Comparison of ENCODE assay signal across 10 cellular contexts in the genomic region with DNA sequence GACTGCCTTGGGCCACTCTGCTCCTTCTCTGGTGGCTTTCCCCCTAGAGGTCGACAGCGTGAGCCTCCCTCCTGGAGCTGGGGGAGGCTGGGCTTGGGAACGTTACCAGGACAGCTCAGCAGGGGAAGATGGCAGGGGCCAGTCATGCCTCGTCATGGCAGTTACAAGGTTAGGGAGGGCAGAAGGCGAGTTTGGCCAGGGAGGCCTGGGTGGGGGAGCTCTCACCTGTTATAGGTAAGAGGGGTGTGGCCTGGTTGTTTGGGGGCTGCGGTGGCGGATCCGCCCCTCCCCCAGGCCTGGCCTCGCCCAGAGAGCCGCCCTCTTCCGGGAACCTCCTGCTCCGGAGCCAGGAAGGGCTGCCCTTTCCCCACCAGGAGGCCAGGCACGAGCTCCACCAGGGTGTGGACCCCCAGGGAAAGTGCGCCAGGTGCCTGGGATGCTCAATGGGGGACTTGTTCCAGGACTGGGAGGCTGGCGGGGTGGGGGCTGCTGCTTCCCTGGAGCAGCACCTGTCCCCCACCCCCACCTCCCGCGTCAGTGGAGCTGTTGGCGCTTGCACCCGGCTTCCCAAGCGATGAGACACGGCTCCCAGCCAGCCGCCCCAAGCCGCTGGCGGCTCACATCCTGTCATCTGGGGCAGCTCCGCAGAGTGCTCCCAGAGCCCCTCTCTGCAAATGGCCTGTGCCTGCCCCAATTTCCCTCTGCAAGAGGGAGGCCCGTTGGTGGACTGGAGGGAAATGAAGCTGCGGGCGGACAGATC. TPM values are rescaled to one million over a fixed set of nuclear protein-coding genes. Genes with fewer than 3 reads are reported as not detected.
DNase-seq lines count a peak whose midpoint lies in the region; ATAC-seq and TF ChIP-seq lines count a peak whose summit lies in the region.
"Had no signal": no experiment of that assay in that cellular context is flagged by ENCODE, and none has a peak within 500 bp of the region (broad histone marks: within the 10 kb centered on the region; RNA-seq: fewer than 3 reads in every experiment).

No MANE protein-coding gene starts in this region.

- H3K36me3 ChIP-seq in MG63: no peaks in the 10 kb centered on the region
- no peaks in the 10 kb centered on the region for H3K36me3 ChIP-seq in colonic mucosa

- no peak for ATAC-seq in stimulated activated memory B cell treated with anti-CD40 and anti-IgM and Interleukin-4, amounts not matched to agents 10 μg/mL and 1 μg/mL and 100 μg/mL, for 72 hours

- no peak overlapping the region for H3K4me3 ChIP-seq in MG63
- peak overlapping the region; percentile 17 for H3K4me3 ChIP-seq in colonic mucosa
- H3K4me3 ChIP-seq in lower leg skin (ENCODE audit: low read depth, poor library complexity, severe bottlenecking): no peak overlapping the region

- no peak for TF ChIP-seq POLR2A in lower leg skin (IDR thresholded peaks at IDR 0.05)

- peak overlapping the region; percentile 3 for H3K27ac ChIP-seq in colonic mucosa
- H3K27ac ChIP-seq: KMS-11 had no signal

- H3K27ac Mint-ChIP-seq in stimulated activated memory B cell treated with anti-CD40 and anti-IgM and Interleukin-4, amounts not matched to agents 10 μg/mL and 1 μg/mL and 100 μg/mL, for 72 hours: no peak overlapping the region
- H3K27ac Mint-ChIP-seq in glutamatergic neuron (ENCODE audit: unreplicated experiment): no peak overlapping the region

- H3K9me3 Mint-ChIP-seq in stimulated activated memory B cell treated with anti-CD40 and anti-IgM and Interleukin-4, amounts not matched to agents 10 μg/mL and 1 μg/mL and 100 μg/mL, for 72 hours: no peaks in the 10 kb centered on the region
- H3K9me3 Mint-ChIP-seq in glutamatergic neuron (ENCODE audit: unreplicated experiment): peaks cover 2% of the 10 kb centered on the region

- H3K9me3 ChIP-seq in MG63 (no peaks in the 10 kb centered on the region), colonic mucosa (no peaks in the 10 kb centered on the region)

- peaks cover 45% of the 10 kb centered on the region for H3K27me3 Mint-ChIP-seq in stimulated activated memory B cell treated with anti-CD40 and anti-IgM and Interleukin-4, amounts not matched to agents 10 μg/mL and 1 μg/mL and 100 μg/mL, for 72 hours
- peaks cover 3% of the 10 kb centered on the region for H3K27me3 Mint-ChIP-seq in glutamatergic neuron (ENCODE audit: unreplicated experiment)

- H3K27me3 ChIP-seq in MG63 (no peaks in the 10 kb centered on the region), colonic mucosa (no peaks in the 10 kb centered on the region)

- TF ChIP-seq CTCF in colonic mucosa (IDR thresholded peaks at IDR 0.05) (no peak), lower leg skin (IDR thresholded peaks at IDR 0.05) (no peak), glutamatergic neuron (IDR thresholded peaks at IDR 0.05; ENCODE audit: partially characterized antibody, unreplicated experiment) (no peak)

- peak overlapping the region in 1 of 2 donors; percentile 12 for H3K9ac ChIP-seq in colonic mucosa (ENCODE audit: low read depth in 2 of 2, low read length in 2 of 2)
- H3K9ac ChIP-seq: KMS-11 had no signal

- no peaks in the 10 kb centered on the region for H3K4me1 Mint-ChIP-seq in stimulated activated memory B cell treated with anti-CD40 and anti-IgM and Interleukin-4, amounts not matched to agents 10 μg/mL and 1 μg/mL and 100 μg/mL, for 72 hours
- no peaks in the 10 kb centered on the region for H3K4me1 Mint-ChIP-seq in glutamatergic neuron (ENCODE audit: low read depth, unreplicated experiment)

- H3K4me1 ChIP-seq in colonic mucosa: peaks cover 3% of the 10 kb centered on the region

- DNase-seq in AG20443 (ENCODE audit: low spot score) (peak; percentile 72), MG63 (peak; percentile 73), colonic mucosa (peak; percentile 53), lower leg skin (ENCODE audit: low spot score in 2 of 2) (peak; percentile 47 to 90), NCI-H1048 (lab: John Stamatoyannopoulos, UW) (no peak), 8988T (no peak), glutamatergic neuron (no peak)
- DNase-seq: T-helper 2 cell had no signal

- intact Hi-C loops in colonic mucosa (cut with DNase I) (no loop called here), lower leg skin (cut with DNase I; ENCODE audit: low total_unique reads) (no loop called here)

- 3 to 6% methylated on average over 13 to 18 of the region's 28 CpGs for WGBS in lower leg skin, 2 donors

- H3K36me3 Mint-ChIP-seq in stimulated activated memory B cell treated with anti-CD40 and anti-IgM and Interleukin-4, amounts not matched to agents 10 μg/mL and 1 μg/mL and 100 μg/mL, for 72 hours: no peaks in the 10 kb centered on the region
- H3K36me3 Mint-ChIP-seq in glutamatergic neuron (ENCODE audit: unreplicated experiment): no peaks in the 10 kb centered on the region

- no peak overlapping the region for H3K4me3 Mint-ChIP-seq in stimulated activated memory B cell treated with anti-CD40 and anti-IgM and Interleukin-4, amounts not matched to agents 10 μg/mL and 1 μg/mL and 100 μg/mL, for 72 hours
- H3K4me3 Mint-ChIP-seq in glutamatergic neuron (ENCODE audit: unreplicated experiment): no peak overlapping the region

RNA-seq across cellular contexts. Expression of a gene that starts 23.6 kb away (rescaled TPM):
- not detected in 2 replicates for total RNA-seq in MG63 (2014; rRNA removed; shearing (Covaris generic); ENCODE audit: low replicate concordance)
- total RNA-seq in colonic mucosa: under 1 TPM; 0.54 to 0.74 TPM
- total RNA-seq in lower leg skin: 1,000 to 10,000 TPM in 1 of 4 donors, 100 to 1,000 TPM in 3; 928 to 1,274 (median 961) TPM
- total RNA-seq in glutamatergic neuron (ENCODE audit: unreplicated experiment): not detected

Comparison
In these comparisons a context has a peak if more than half of its experiments do, and no peak if none do; other contexts are left out.
1. DNase-seq: peak in AG20443 (single experiment), MG63 (single experiment), colonic mucosa (single experiment) and lower leg skin (2 of 2); none in NCI-H1048 (single experiment), 8988T (single experiment) and glutamatergic neuron (single experiment).
2. RNA of a gene that starts 23.6 kb away (total RNA-seq): 928 to 1,274 TPM in lower leg skin; 0.54 to 0.74 TPM in colonic mucosa, not detected in MG63 and not detected in glutamatergic neuron (single experiment); every median in the first group is over 100 times any median in the second.